ENCODE assay signal across 1 cellular context in the genomic region with DNA sequence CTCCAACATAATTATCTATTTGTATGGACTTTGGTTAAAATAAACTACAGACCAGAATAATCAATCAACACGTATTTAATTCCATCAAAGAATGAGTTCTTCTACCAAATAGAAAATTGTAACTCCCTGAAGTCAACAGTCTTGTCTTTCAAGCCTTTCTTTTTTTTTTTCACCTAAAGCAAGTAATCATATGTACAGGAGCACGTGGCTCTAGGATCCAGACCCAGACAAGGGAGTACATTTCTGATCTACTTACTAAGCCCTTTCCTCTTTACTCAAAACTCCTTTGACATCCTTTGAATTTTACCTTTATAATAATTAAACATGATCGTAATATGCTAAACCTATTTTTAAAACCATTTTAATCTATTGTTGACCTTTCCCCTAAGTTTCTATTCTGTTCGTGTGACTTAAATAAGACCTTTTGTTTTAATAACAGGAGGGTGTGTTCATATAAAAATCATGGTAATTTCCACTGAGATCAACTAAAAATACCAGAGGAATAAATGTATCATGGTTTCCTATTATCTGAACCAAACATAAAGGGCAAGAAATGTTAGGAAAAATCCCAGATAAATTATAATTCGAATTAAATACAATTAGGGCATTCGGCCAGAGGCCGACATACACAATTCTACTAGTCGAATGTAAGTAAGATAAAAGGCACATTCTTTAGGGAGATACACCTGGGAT.
TF ChIP-seq lines count a peak whose summit lies in the region.

No MANE protein-coding gene starts in this region.

TF ChIP-seq in K562, 482 proteins besides CTCF, POLR2A, EP300 and RAD21 (continued from another document):
- TF ChIP-seq CBX3 (IDR thresholded peaks at IDR 0.05; ENCODE audit: borderline replicate concordance in 1 of 2, low read length in 2 of 2): no peak
- no peak for TF ChIP-seq SRSF3 (IDR thresholded peaks at IDR 0.05; ENCODE audit: insufficient read depth, low read length)
- no peak for TF ChIP-seq SAFB (IDR thresholded peaks at IDR 0.05; ENCODE audit: borderline replicate concordance, low read depth, low read length)
- TF ChIP-seq POLR2H (tag; IDR thresholded peaks at IDR 0.05; ENCODE audit: low read depth): 0 out of 2 replicates have a peak, but pooled peaks have one; percentile 14
